In the genomic region with DNA sequence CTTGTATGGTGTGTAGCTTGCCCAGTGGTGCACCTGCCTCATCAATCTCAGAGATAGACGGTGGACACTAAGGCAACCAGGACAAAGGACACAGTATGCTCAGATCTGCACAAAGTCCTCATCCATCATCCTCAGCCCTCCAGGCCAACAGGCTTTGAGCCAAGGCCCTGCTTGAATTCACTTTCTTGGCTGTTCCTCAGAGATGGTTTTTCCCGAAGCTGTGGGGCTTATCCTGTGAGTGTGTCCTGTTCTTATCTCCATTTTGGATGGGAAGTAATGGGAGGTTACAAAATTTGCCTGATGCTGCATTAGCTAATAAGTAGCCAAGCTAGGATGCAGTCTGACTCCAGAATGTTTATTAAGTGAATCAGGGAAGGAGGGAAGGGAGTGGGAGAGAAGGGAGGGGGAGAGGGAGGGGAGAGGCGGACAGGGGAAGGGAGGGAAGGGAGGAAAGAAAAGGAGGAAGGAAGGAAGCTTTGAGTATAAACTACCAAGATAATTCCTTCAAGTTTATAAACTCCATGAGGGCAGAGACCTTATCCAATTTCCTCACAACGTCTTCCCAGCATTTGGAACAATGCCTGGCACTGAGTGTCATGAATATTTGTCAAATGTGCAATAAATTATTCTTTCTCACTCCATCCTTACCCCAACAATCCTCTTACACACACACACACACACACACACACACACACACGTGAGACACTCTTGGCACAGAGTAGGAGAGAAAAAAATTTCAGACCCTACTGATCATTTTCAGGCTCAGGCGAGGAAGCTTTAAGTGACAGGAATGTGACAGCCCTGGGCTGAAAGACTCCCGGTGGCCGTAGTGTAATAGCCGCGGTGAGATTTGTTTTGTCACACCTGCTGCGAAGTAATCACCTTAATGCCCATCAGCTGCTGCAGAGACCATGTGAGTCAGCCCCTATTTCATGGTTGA, we compare ENCODE assay signal across 10 cellular contexts.
DNase-seq lines count a peak whose midpoint lies in the region; ATAC-seq, FAIRE-seq and TF ChIP-seq lines count a peak whose summit lies in the region.
"Had no signal": no experiment of that assay in that cellular context is flagged by ENCODE, and none has a peak within 500 bp of the region (broad histone marks: within the 10 kb centered on the region; RNA-seq: fewer than 3 reads in every experiment).

No MANE protein-coding gene starts in this region.

- intact Hi-C loops in endothelial cell of umbilical vein (cut with micrococcal nuclease), result loop anchor here (2.0 kb wide), 1 partner anchor 16 kb away; no protein-coding TSS in a partner anchor
- intact Hi-C loops in upper lobe of right lung (cut with DNase I), result no loop called here
- intact Hi-C loops in activated CD4-positive, alpha-beta T cell treated with anti-CD3 and anti-CD28 coated beads for 36 hours (cut with DNase I, micrococcal nuclease), result no loop called here

- H3K4me3 Mint-ChIP-seq in activated CD4-positive, alpha-beta T cell treated with anti-CD3 and anti-CD28 coated beads for 36 hours, result no peak overlapping the region
- no peak overlapping the region for H3K4me3 Mint-ChIP-seq in activated T-cell treated with anti-CD3 and anti-CD28 coated beads, Interleukin-2, amount 50 U/mL, for 24 hours
- H3K4me3 Mint-ChIP-seq: T-helper 2 cell treated with Interferon-gamma antibody and Interleukin-4, amounts not matched to agents 5 μg/mL and 100 μg/mL, for 36 hours had no signal

- H3K36me3 Mint-ChIP-seq in activated CD4-positive, alpha-beta T cell treated with anti-CD3 and anti-CD28 coated beads for 36 hours (ENCODE audit: low read depth), result no peaks in the 10 kb centered on the region
- H3K36me3 Mint-ChIP-seq in activated T-cell treated with anti-CD3 and anti-CD28 coated beads, Interleukin-2, amount 50 U/mL, for 24 hours (ENCODE audit: low read depth), result no peaks in the 10 kb centered on the region

- no peak overlapping the region for H3K27ac ChIP-seq in endothelial cell of umbilical vein (ENCODE audit: insufficient read depth, low read depth, low read length)
- peak overlapping the region; percentile 63 for H3K27ac ChIP-seq in upper lobe of right lung
- H3K27ac ChIP-seq: neutrophil had no signal

- BruUV-seq in endothelial cell of umbilical vein (replicated peaks; lab: Mats Ljungman, UMichigan), result no TSS peak

- FAIRE-seq in endothelial cell of umbilical vein (lab: Jason Lieb, UNC), result peak; percentile 67

- dilution Hi-C loops in endothelial cell of umbilical vein (cut with MboI; ENCODE audit: extremely low pct_ligation_motif_present, low sequenced_read_pairs), result no loop called here

- no peaks in the 10 kb centered on the region for H3K27me3 ChIP-seq in endothelial cell of umbilical vein (ENCODE audit: control insufficient read depth in 2 of 2, insufficient read depth in 2 of 2, low read length in 2 of 2)
- no peaks in the 10 kb centered on the region for H3K27me3 ChIP-seq in upper lobe of right lung
- H3K27me3 ChIP-seq: neutrophil had no signal

- no peaks in the 10 kb centered on the region for H4K20me1 ChIP-seq in endothelial cell of umbilical vein (replicated peaks; ENCODE audit: control insufficient read depth, extremely low read depth, insufficient read depth, low read length)

- peak; percentile 59 for ATAC-seq in upper lobe of right lung
- no peak for ATAC-seq in GM18870 (IDR thresholded peaks at IDR 0.05; ENCODE audit: unreplicated experiment)
- no peak for ATAC-seq in activated CD4-positive, alpha-beta T cell treated with anti-CD3 and anti-CD28 coated beads for 36 hours

- H3K27me3 Mint-ChIP-seq in activated CD4-positive, alpha-beta T cell treated with anti-CD3 and anti-CD28 coated beads for 36 hours, result no peaks in the 10 kb centered on the region
- no peaks in the 10 kb centered on the region for H3K27me3 Mint-ChIP-seq in activated T-cell treated with anti-CD3 and anti-CD28 coated beads, Interleukin-2, amount 50 U/mL, for 24 hours

- no peaks in the 10 kb centered on the region for H3K9me1 ChIP-seq in endothelial cell of umbilical vein (replicated peaks; ENCODE audit: control insufficient read depth, extremely low read depth, insufficient read depth, low read length)

- no peak overlapping the region for H3K27ac Mint-ChIP-seq in activated CD4-positive, alpha-beta T cell treated with anti-CD3 and anti-CD28 coated beads for 36 hours
- H3K27ac Mint-ChIP-seq in activated T-cell treated with anti-CD3 and anti-CD28 coated beads, Interleukin-2, amount 50 U/mL, for 24 hours, result no peak overlapping the region
- H3K27ac Mint-ChIP-seq: T-helper 2 cell treated with Interferon-gamma antibody and Interleukin-4, amounts not matched to agents 5 μg/mL and 100 μg/mL, for 36 hours had no signal

- no peak overlapping the region for H2AFZ ChIP-seq in endothelial cell of umbilical vein (ENCODE audit: low read depth, low read length)

- H3K4me3 ChIP-seq in endothelial cell of umbilical vein (replicated peaks in 1 of 3; ENCODE audit: insufficient read depth in 1 of 3, low read depth in 1 of 3, low read length in 3 of 3) (no peak overlapping the region), upper lobe of right lung (no peak overlapping the region)

- no peak for TF ChIP-seq POLR2A in endothelial cell of umbilical vein (IDR thresholded peaks at IDR 0.05; ENCODE audit: low read depth, low read length)

- H3K4me1 Mint-ChIP-seq in activated CD4-positive, alpha-beta T cell treated with anti-CD3 and anti-CD28 coated beads for 36 hours, result peaks cover 4% of the 10 kb centered on the region
- peaks cover 24% of the 10 kb centered on the region for H3K4me1 Mint-ChIP-seq in activated T-cell treated with anti-CD3 and anti-CD28 coated beads, Interleukin-2, amount 50 U/mL, for 24 hours (ENCODE audit: low read depth)

- CTCF ChIA-PET in endothelial cell of umbilical vein (lab: Charles Lee), result interaction anchor here (0.8 to 3.9 kb wide), 5 partner anchors 10 to 91 kb away, joined by 3 to 13 read pairs (median 4); no protein-coding TSS in a partner anchor
- CTCF ChIA-PET in activated CD4-positive, alpha-beta T cell treated with anti-CD3 and anti-CD28 coated beads for 36 hours (lab: Charles Lee), result no interaction called here

- H3K9ac ChIP-seq in endothelial cell of umbilical vein (replicated peaks; ENCODE audit: extremely low read depth, insufficient read depth, low read length), result no peak overlapping the region

- no peak overlapping the region for H3K4me2 ChIP-seq in endothelial cell of umbilical vein (ENCODE audit: insufficient read depth, low read length)

- no peaks in the 10 kb centered on the region for H3K79me2 ChIP-seq in endothelial cell of umbilical vein (ENCODE audit: control insufficient read depth, insufficient read depth, low read length)

- no peaks in the 10 kb centered on the region for H3K36me3 ChIP-seq in endothelial cell of umbilical vein (ENCODE audit: control insufficient read depth in 2 of 2, extremely low read depth in 1 of 2, insufficient read depth in 2 of 2, low read length in 2 of 2)
- no peaks in the 10 kb centered on the region for H3K36me3 ChIP-seq in upper lobe of right lung
- H3K36me3 ChIP-seq: neutrophil had no signal

- no peaks in the 10 kb centered on the region for H3K9me3 Mint-ChIP-seq in activated CD4-positive, alpha-beta T cell treated with anti-CD3 and anti-CD28 coated beads for 36 hours (ENCODE audit: low read depth)
- H3K9me3 Mint-ChIP-seq in activated T-cell treated with anti-CD3 and anti-CD28 coated beads, Interleukin-2, amount 50 U/mL, for 24 hours, result no peaks in the 10 kb centered on the region
- H3K9me3 Mint-ChIP-seq: T-helper 2 cell treated with Interferon-gamma antibody and Interleukin-4, amounts not matched to agents 5 μg/mL and 100 μg/mL, for 36 hours had no signal

- TF ChIP-seq CTCF in endothelial cell of umbilical vein (IDR thresholded peaks at IDR 0.05; ENCODE audit: extremely low read depth in 1 of 2, insufficient read depth in 1 of 2, low read depth in 1 of 2, low read length in 2 of 2), result no peak
- no peak for TF ChIP-seq CTCF in upper lobe of right lung (IDR thresholded peaks at IDR 0.05)

- POLR2A ChIA-PET in endothelial cell of umbilical vein (lab: Charles Lee), result no interaction called here
- POLR2A ChIA-PET in activated CD4-positive, alpha-beta T cell treated with anti-CD3 and anti-CD28 coated beads for 36 hours (lab: Charles Lee), result no interaction called here

- no peaks in the 10 kb centered on the region for H3K9me3 ChIP-seq in endothelial cell of umbilical vein (replicated peaks; ENCODE audit: control insufficient read depth, insufficient read depth, low read length)
- H3K9me3 ChIP-seq in upper lobe of right lung, result no peaks in the 10 kb centered on the region
- H3K9me3 ChIP-seq: neutrophil had no signal

- DNase-seq in NCI-H446 (lab: John Stamatoyannopoulos, UW) (peak; percentile 6 to 62), endothelial cell of umbilical vein (ENCODE audit: low read depth, low spot score) (peak; percentile 85), medulla oblongata (ENCODE audit: extremely low spot score) (peak; percentile 73), upper lobe of right lung (no peak)
- no peak for DNase-seq in activated CD4-positive, alpha-beta T cell treated with anti-CD3 and anti-CD28 coated beads for 36 hours
- no peak for DNase-seq in activated T-cell treated with anti-CD3 and anti-CD28 coated beads, Interleukin-2, amount 50 U/mL, for 24 hours
- DNase-seq: NCI-H187 treated with DMSO at 0.1 percent for 48 hours had no signal

- H3K4me1 ChIP-seq in endothelial cell of umbilical vein (ENCODE audit: control insufficient read depth, extremely low read depth, insufficient read depth, low read length), result peaks cover 25% of the 10 kb centered on the region
- peaks cover 20% of the 10 kb centered on the region for H3K4me1 ChIP-seq in upper lobe of right lung

TF ChIP-seq in endothelial cell of umbilical vein, 7 proteins besides CTCF, POLR2A, EP300 and RAD21:
- TF ChIP-seq POLR2AphosphoS5 (IDR thresholded peaks at IDR 0.05; ENCODE audit: insufficient read depth, low read depth, low read length) (peak; percentile 24), EZH2 (IDR thresholded peaks at IDR 0.05; ENCODE audit: borderline replicate concordance, low read depth, low read length, severe bottlenecking) (no peak), GATA2 (IDR thresholded peaks at IDR 0.05; ENCODE audit: insufficient read depth, insufficient read length, low read depth, low read length) (peak; percentile 21)
TF ChIP-seq in endothelial cell of umbilical vein: peak in this region for 2.

Comparison
In these comparisons a context has a peak if more than half of its experiments do, and no peak if none do; other contexts are left out.
1. DNase-seq: peak in NCI-H446 (2 of 2), endothelial cell of umbilical vein (single experiment) and medulla oblongata (single experiment); none in upper lobe of right lung (single experiment), activated CD4-positive, alpha-beta T cell treated with anti-CD3 and anti-CD28 coated beads for 36 hours (single experiment) and activated T-cell treated with anti-CD3 and anti-CD28 coated beads, Interleukin-2, amount 50 U/mL, for 24 hours (single experiment).